1 cellular context compared by ENCODE assay signal in the genomic region with DNA sequence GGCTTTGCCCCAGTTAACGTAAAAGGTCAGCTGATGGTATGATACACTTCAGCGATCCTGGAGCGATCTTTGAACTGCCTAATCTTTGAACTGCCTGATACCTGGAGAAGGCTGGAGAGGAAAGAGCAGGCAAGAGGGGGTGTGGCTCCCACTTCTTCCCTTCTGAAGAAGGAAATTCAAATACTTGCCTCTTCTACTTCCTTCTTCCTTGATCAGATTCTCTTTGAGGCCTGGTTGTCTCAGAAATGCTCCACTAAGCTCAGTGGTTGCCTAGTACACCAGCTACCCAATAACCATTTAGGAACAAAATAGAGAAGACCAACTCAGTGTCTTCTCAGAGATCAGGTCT.
TF ChIP-seq lines count a peak whose summit lies in the region.

No MANE protein-coding gene starts in this region.

TF ChIP-seq in HepG2, 621 proteins besides CTCF, POLR2A, EP300 and RAD21 (continued from another document and continues in another):
- TF ChIP-seq GABPA (IDR thresholded peaks at IDR 0.05; ENCODE audit: low read depth, low read length) (no peak), GABPA (CRISPR knock-in tag; IDR thresholded peaks at IDR 0.05; ENCODE audit: low read depth) (0 out of 2 replicates have a peak, but pooled peaks have one; percentile 31), NFE2 (CRISPR knock-in tag; IDR thresholded peaks at IDR 0.05) (no peak), SOX13 (IDR thresholded peaks at IDR 0.05) (no peak), SOX13 (CRISPR knock-in tag; conservative IDR thresholded peaks at IDR 0.05 in 1 of 2, IDR thresholded peaks at IDR 0.05 in 1 of 2) (peak in 1 of 2 experiments; percentile 29; a peak in 1 of 4 replicates), CENPT (CRISPR knock-in tag; IDR thresholded peaks at IDR 0.05; ENCODE audit: low read depth) (no peak), ZBTB7B (CRISPR knock-in tag; IDR thresholded peaks at IDR 0.05) (no peak), PCBP2 (optimal IDR thresholded peaks at IDR 0.05; ENCODE audit: low read depth, low read length, poor library complexity, severe bottlenecking) (no peak), ARNT2 (CRISPR knock-in tag; IDR thresholded peaks at IDR 0.05; ENCODE audit: low read depth) (peak; percentile 8; the same call in 1 of the 2 replicates), NR2F6 (IDR thresholded peaks at IDR 0.05) (peak; percentile 36; the same call in 1 of the 2 replicates), NR2F6 (CRISPR knock-in tag; IDR thresholded peaks at IDR 0.05) (peak; percentile 73), GATAD1 (CRISPR knock-in tag; IDR thresholded peaks at IDR 0.05) (peak; percentile 39; the same call in 1 of the 2 replicates), RBAK (CRISPR knock-in tag; IDR thresholded peaks at IDR 0.05) (no peak), ZNF546 (CRISPR knock-in tag; conservative IDR thresholded peaks at IDR 0.05) (0 out of 2 replicates have a peak, but pooled peaks have one; percentile 9), ZNF775 (CRISPR knock-in tag; IDR thresholded peaks at IDR 0.05; ENCODE audit: borderline replicate concordance) (no peak), GFI1 (CRISPR knock-in tag; IDR thresholded peaks at IDR 0.05; ENCODE audit: borderline replicate concordance) (0 out of 2 replicates have a peak, but pooled peaks have one; percentile 13), GATAD2A (CRISPR knock-in tag; IDR thresholded peaks at IDR 0.05) (0 out of 2 replicates have a peak, but pooled peaks have one; percentile 5)
- TF ChIP-seq, protein P1, sequence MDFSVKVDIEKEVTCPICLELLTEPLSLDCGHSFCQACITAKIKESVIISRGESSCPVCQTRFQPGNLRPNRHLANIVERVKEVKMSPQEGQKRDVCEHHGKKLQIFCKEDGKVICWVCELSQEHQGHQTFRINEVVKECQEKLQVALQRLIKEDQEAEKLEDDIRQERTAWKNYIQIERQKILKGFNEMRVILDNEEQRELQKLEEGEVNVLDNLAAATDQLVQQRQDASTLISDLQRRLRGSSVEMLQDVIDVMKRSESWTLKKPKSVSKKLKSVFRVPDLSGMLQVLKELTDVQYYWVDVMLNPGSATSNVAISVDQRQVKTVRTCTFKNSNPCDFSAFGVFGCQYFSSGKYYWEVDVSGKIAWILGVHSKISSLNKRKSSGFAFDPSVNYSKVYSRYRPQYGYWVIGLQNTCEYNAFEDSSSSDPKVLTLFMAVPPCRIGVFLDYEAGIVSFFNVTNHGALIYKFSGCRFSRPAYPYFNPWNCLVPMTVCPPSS (IDR thresholded peaks at IDR 0.05): no peak
- TF ChIP-seq, protein P2, sequence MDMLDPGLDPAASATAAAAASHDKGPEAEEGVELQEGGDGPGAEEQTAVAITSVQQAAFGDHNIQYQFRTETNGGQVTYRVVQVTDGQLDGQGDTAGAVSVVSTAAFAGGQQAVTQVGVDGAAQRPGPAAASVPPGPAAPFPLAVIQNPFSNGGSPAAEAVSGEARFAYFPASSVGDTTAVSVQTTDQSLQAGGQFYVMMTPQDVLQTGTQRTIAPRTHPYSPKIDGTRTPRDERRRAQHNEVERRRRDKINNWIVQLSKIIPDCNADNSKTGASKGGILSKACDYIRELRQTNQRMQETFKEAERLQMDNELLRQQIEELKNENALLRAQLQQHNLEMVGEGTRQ (IDR thresholded peaks at IDR 0.05; ENCODE audit: low read depth, low read length): no peak
- TF ChIP-seq, protein P2 (CRISPR knock-in tag; IDR thresholded peaks at IDR 0.05; ENCODE audit: borderline replicate concordance): peak; percentile 52; the same call in 1 of the 2 replicates
- TF ChIP-seq, protein P3, sequence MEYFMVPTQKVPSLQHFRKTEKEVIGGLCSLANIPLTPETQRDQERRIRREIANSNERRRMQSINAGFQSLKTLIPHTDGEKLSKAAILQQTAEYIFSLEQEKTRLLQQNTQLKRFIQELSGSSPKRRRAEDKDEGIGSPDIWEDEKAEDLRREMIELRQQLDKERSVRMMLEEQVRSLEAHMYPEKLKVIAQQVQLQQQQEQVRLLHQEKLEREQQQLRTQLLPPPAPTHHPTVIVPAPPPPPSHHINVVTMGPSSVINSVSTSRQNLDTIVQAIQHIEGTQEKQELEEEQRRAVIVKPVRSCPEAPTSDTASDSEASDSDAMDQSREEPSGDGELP (IDR thresholded peaks at IDR 0.05; ENCODE audit: borderline replicate concordance, low read depth): peak; percentile 87
- TF ChIP-seq, protein P4, sequence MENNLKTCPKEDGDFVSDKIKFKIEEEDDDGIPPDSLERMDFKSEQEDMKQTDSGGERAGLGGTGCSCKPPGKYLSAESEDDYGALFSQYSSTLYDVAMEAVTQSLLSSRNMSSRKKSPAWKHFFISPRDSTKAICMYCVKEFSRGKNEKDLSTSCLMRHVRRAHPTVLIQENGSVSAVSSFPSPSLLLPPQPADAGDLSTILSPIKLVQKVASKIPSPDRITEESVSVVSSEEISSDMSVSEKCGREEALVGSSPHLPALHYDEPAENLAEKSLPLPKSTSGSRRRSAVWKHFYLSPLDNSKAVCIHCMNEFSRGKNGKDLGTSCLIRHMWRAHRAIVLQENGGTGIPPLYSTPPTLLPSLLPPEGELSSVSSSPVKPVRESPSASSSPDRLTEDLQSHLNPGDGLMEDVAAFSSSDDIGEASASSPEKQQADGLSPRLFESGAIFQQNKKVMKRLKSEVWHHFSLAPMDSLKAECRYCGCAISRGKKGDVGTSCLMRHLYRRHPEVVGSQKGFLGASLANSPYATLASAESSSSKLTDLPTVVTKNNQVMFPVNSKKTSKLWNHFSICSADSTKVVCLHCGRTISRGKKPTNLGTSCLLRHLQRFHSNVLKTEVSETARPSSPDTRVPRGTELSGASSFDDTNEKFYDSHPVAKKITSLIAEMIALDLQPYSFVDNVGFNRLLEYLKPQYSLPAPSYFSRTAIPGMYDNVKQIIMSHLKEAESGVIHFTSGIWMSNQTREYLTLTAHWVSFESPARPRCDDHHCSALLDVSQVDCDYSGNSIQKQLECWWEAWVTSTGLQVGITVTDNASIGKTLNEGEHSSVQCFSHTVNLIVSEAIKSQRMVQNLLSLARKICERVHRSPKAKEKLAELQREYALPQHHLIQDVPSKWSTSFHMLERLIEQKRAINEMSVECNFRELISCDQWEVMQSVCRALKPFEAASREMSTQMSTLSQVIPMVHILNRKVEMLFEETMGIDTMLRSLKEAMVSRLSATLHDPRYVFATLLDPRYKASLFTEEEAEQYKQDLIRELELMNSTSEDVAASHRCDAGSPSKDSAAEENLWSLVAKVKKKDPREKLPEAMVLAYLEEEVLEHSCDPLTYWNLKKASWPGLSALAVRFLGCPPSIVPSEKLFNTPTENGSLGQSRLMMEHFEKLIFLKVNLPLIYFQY (CRISPR knock-in tag; IDR thresholded peaks at IDR 0.05; ENCODE audit: borderline replicate concordance): no peak
- TF ChIP-seq, protein P5, sequence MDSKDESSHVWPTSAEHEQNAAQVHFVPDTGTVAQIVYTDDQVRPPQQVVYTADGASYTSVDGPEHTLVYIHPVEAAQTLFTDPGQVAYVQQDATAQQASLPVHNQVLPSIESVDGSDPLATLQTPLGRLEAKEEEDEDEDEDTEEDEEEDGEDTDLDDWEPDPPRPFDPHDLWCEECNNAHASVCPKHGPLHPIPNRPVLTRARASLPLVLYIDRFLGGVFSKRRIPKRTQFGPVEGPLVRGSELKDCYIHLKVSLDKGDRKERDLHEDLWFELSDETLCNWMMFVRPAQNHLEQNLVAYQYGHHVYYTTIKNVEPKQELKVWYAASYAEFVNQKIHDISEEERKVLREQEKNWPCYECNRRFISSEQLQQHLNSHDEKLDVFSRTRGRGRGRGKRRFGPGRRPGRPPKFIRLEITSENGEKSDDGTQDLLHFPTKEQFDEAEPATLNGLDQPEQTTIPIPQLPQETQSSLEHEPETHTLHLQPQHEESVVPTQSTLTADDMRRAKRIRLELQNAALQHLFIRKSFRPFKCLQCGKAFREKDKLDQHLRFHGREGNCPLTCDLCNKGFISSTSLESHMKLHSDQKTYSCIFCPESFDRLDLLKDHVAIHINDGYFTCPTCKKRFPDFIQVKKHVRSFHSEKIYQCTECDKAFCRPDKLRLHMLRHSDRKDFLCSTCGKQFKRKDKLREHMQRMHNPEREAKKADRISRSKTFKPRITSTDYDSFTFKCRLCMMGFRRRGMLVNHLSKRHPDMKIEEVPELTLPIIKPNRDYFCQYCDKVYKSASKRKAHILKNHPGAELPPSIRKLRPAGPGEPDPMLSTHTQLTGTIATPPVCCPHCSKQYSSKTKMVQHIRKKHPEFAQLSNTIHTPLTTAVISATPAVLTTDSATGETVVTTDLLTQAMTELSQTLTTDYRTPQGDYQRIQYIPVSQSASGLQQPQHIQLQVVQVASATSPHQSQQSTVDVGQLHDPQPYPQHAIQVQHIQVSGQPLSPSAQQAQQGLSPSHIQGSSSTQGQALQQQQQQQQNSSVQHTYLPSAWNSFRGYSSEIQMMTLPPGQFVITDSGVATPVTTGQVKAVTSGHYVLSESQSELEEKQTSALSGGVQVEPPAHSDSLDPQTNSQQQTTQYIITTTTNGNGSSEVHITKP (CRISPR knock-in tag; IDR thresholded peaks at IDR 0.05; ENCODE audit: low read depth): no peak
- TF ChIP-seq, protein P6, sequence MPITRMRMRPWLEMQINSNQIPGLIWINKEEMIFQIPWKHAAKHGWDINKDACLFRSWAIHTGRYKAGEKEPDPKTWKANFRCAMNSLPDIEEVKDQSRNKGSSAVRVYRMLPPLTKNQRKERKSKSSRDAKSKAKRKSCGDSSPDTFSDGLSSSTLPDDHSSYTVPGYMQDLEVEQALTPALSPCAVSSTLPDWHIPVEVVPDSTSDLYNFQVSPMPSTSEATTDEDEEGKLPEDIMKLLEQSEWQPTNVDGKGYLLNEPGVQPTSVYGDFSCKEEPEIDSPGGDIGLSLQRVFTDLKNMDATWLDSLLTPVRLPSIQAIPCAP (CRISPR knock-in tag; IDR thresholded peaks at IDR 0.05; ENCODE audit: low read depth): no peak
- TF ChIP-seq, protein P7, sequence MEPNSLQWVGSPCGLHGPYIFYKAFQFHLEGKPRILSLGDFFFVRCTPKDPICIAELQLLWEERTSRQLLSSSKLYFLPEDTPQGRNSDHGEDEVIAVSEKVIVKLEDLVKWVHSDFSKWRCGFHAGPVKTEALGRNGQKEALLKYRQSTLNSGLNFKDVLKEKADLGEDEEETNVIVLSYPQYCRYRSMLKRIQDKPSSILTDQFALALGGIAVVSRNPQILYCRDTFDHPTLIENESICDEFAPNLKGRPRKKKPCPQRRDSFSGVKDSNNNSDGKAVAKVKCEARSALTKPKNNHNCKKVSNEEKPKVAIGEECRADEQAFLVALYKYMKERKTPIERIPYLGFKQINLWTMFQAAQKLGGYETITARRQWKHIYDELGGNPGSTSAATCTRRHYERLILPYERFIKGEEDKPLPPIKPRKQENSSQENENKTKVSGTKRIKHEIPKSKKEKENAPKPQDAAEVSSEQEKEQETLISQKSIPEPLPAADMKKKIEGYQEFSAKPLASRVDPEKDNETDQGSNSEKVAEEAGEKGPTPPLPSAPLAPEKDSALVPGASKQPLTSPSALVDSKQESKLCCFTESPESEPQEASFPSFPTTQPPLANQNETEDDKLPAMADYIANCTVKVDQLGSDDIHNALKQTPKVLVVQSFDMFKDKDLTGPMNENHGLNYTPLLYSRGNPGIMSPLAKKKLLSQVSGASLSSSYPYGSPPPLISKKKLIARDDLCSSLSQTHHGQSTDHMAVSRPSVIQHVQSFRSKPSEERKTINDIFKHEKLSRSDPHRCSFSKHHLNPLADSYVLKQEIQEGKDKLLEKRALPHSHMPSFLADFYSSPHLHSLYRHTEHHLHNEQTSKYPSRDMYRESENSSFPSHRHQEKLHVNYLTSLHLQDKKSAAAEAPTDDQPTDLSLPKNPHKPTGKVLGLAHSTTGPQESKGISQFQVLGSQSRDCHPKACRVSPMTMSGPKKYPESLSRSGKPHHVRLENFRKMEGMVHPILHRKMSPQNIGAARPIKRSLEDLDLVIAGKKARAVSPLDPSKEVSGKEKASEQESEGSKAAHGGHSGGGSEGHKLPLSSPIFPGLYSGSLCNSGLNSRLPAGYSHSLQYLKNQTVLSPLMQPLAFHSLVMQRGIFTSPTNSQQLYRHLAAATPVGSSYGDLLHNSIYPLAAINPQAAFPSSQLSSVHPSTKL (CRISPR knock-in tag; IDR thresholded peaks at IDR 0.05): peak; percentile 56
- TF ChIP-seq, protein P8, sequence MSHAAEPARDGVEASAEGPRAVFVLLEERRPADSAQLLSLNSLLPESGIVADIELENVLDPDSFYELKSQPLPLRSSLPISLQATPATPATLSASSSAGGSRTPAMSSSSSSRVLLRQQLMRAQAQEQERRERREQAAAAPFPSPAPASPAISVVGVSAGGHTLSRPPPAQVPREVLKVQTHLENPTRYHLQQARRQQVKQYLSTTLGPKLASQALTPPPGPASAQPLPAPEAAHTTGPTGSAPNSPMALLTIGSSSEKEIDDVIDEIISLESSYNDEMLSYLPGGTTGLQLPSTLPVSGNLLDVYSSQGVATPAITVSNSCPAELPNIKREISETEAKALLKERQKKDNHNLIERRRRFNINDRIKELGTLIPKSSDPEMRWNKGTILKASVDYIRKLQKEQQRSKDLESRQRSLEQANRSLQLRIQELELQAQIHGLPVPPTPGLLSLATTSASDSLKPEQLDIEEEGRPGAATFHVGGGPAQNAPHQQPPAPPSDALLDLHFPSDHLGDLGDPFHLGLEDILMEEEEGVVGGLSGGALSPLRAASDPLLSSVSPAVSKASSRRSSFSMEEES (CRISPR knock-in tag; IDR thresholded peaks at IDR 0.05): peak; percentile 45; the same call in 1 of the 2 replicates
- TF ChIP-seq, protein P9, sequence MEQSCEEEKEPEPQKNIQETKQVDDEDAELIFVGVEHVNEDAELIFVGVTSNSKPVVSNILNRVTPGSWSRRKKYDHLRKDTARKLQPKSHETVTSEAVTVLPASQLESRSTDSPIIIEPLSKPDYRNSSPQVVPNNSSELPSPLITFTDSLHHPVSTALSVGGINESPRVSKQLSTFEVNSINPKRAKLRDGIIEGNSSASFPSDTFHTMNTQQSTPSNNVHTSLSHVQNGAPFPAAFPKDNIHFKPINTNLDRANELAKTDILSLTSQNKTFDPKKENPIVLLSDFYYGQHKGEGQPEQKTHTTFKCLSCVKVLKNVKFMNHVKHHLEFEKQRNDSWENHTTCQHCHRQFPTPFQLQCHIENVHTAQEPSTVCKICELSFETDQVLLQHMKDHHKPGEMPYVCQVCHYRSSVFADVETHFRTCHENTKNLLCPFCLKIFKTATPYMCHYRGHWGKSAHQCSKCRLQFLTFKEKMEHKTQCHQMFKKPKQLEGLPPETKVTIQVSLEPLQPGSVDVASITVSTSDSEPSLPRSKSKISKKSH (CRISPR knock-in tag; IDR thresholded peaks at IDR 0.05; ENCODE audit: borderline replicate concordance): no peak
- TF ChIP-seq, protein P10, sequence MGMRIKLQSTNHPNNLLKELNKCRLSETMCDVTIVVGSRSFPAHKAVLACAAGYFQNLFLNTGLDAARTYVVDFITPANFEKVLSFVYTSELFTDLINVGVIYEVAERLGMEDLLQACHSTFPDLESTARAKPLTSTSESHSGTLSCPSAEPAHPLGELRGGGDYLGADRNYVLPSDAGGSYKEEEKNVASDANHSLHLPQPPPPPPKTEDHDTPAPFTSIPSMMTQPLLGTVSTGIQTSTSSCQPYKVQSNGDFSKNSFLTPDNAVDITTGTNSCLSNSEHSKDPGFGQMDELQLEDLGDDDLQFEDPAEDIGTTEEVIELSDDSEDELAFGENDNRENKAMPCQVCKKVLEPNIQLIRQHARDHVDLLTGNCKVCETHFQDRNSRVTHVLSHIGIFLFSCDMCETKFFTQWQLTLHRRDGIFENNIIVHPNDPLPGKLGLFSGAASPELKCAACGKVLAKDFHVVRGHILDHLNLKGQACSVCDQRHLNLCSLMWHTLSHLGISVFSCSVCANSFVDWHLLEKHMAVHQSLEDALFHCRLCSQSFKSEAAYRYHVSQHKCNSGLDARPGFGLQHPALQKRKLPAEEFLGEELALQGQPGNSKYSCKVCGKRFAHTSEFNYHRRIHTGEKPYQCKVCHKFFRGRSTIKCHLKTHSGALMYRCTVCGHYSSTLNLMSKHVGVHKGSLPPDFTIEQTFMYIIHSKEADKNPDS (CRISPR knock-in tag; IDR thresholded peaks at IDR 0.05): no peak
